Comparison of ENCODE assay signal across 11 cellular contexts in the genomic region with DNA sequence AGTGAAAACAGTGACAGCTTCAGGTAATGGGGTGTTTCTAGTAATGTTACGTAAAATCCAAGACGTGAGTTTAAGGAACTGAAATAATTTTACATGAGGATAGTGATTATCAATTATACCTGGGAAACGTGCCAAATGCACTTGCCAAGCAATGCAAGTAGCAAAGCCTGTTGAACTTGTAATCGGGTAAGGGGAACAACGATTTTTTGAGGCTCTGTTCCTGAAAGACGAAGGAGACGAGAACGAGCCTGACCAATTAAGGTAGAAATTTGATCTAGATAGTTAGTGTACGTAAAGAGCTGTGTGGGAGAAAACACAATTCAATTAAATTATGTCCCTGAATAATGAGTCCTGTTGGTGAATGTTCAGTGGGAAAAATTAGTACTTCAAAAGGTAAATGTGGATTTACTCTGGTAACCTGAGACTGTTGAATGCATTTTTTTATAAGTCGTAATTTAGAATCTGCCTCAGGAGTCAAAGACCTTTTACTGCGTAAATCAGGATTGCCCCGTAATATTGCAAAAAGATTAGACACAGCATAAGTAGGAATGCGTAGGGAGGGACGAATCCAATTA. TPM values are rescaled to one million over a fixed set of nuclear protein-coding genes. Genes with fewer than 3 reads are reported as not detected.
DNase-seq lines count a peak whose midpoint lies in the region; FAIRE-seq and TF ChIP-seq lines count a peak whose summit lies in the region.
"Had no signal": no experiment of that assay in that cellular context is flagged by ENCODE, and none has a peak within 500 bp of the region (broad histone marks: within the 10 kb centered on the region; RNA-seq: fewer than 3 reads in every experiment).

No MANE protein-coding gene starts in this region.

- H3K9me3 ChIP-seq in GM23248 (ENCODE audit: low read depth) = no peaks in the 10 kb centered on the region

- no peaks in the 10 kb centered on the region for H3K9me3 Mint-ChIP-seq in activated CD4-positive, alpha-beta T cell treated with anti-CD3 and anti-CD28 coated beads, Interleukin-2, amount 10 ng/mL, durations not matched to agents 24 days and 14 days

- H3K4me3 Mint-ChIP-seq in activated CD4-positive, alpha-beta T cell treated with anti-CD3 and anti-CD28 coated beads, Interleukin-2, amount 10 ng/mL, durations not matched to agents 24 days and 14 days = peak overlapping the region; percentile 67

- H3K4me1 Mint-ChIP-seq in activated CD4-positive, alpha-beta T cell treated with anti-CD3 and anti-CD28 coated beads, Interleukin-2, amount 10 ng/mL, durations not matched to agents 24 days and 14 days = peaks cover 28% of the 10 kb centered on the region

- H3K9me2 ChIP-seq in GM23248 (ENCODE audit: insufficient read depth) = no peaks in the 10 kb centered on the region

- H3K79me2 ChIP-seq in GM23248 (ENCODE audit: insufficient read depth) = peaks cover 6% of the 10 kb centered on the region

- FAIRE-seq in bronchial epithelial cell (lab: Jason Lieb, UNC) = no peak
- FAIRE-seq: G401.6 had no signal

- peaks cover 37% of the 10 kb centered on the region for H3K36me3 Mint-ChIP-seq in activated CD4-positive, alpha-beta T cell treated with anti-CD3 and anti-CD28 coated beads, Interleukin-2, amount 10 ng/mL, durations not matched to agents 24 days and 14 days (ENCODE audit: low read depth)

- H3K27ac ChIP-seq in skin epidermis = peak overlapping the region in 14 of 21 experiments; percentile 11 to 76 (median 59)
- no peak overlapping the region for H3K27ac ChIP-seq in GM23248
- H3K27ac ChIP-seq: HL-60 had no signal

- no peaks in the 10 kb centered on the region for H4K20me1 ChIP-seq in GM23248 (ENCODE audit: insufficient read depth)

- H3K36me3 ChIP-seq in bronchial epithelial cell (ENCODE audit: control insufficient read depth, insufficient read depth, low read length) (no peaks in the 10 kb centered on the region), GM23248 (ENCODE audit: low read depth) (peaks cover 3% of the 10 kb centered on the region; the same call in 1 of the 2 replicates)

- no peaks in the 10 kb centered on the region for H3K27me3 Mint-ChIP-seq in activated CD4-positive, alpha-beta T cell treated with anti-CD3 and anti-CD28 coated beads, Interleukin-2, amount 10 ng/mL, durations not matched to agents 24 days and 14 days

- no peaks in the 10 kb centered on the region for H3K27me3 ChIP-seq in bronchial epithelial cell (ENCODE audit: control insufficient read depth, insufficient read depth, low read length)
- no peaks in the 10 kb centered on the region for H3K27me3 ChIP-seq in GM23248 (replicated peaks; ENCODE audit: insufficient read depth)

- H3K4me2 ChIP-seq in GM23248 (ENCODE audit: unreplicated experiment) = no peak overlapping the region

- peaks cover 19% of the 10 kb centered on the region for H3F3A ChIP-seq in GM23248 (ENCODE audit: insufficient read depth)

- WGBS in GM23248 (ENCODE audit: low coverage in 1 of 2, low lambda C conversion rate in 2 of 2, missing lambda C conversion rate in 2 of 2), 2 experiments = 77 to 79% methylated on average over 14 of the region's 14 CpGs

- H3K9ac ChIP-seq in GM23248 = no peak overlapping the region

- DNase-seq in activated CD4-positive, alpha-beta T cell treated with anti-CD3 and anti-CD28 coated beads, Interleukin-2, amount 10 ng/mL, durations not matched to agents 24 days and 14 days = no peak
- no peak for DNase-seq in activated CD4-positive, alpha-beta T cell treated with anti-CD3 and anti-CD28 coated beads, Interleukin-2, amount 50 U/mL, for 1 hour
- DNase-seq in NCI-H2227 (lab: John Stamatoyannopoulos, UW; ENCODE audit: unreplicated experiment) (peak; percentile 64), bronchial epithelial cell (ENCODE audit: low read depth) (peak; percentile 59), EL (no peak), GM23248 (no peak), G401 (ENCODE audit: low spot score) (no peak)

- no peak overlapping the region for H2AFZ ChIP-seq in GM23248

- H3K4me3 ChIP-seq in bronchial epithelial cell (ENCODE audit: low read depth, low read length) (no peak overlapping the region), skin epidermis (no peak overlapping the region), GM23248 (no peak overlapping the region)

- H3K4me1 ChIP-seq in GM23248 (ENCODE audit: insufficient read depth) = peaks cover 10% of the 10 kb centered on the region; the same call in 1 of the 2 replicates

- in situ Hi-C loops in GM23248 (cut with MboI) = no loop called here
- in situ Hi-C loops in G401 (cut with HindIII; ENCODE audit: low sequenced_read_pairs) = no loop called here

- intact Hi-C loops in activated CD4-positive, alpha-beta T cell treated with anti-CD3 and anti-CD28 coated beads, Interleukin-2, amount 10 ng/mL, durations not matched to agents 24 days and 14 days (cut with micrococcal nuclease) = no loop called here

- TF ChIP-seq CTCF in bronchial epithelial cell (IDR thresholded peaks at IDR 0.05; ENCODE audit: insufficient read depth, low read length, severe bottlenecking) = no peak

- peak overlapping the region; percentile 96 for H3K27ac Mint-ChIP-seq in activated CD4-positive, alpha-beta T cell treated with anti-CD3 and anti-CD28 coated beads, Interleukin-2, amount 10 ng/mL, durations not matched to agents 24 days and 14 days

RNA-seq across cellular contexts. Expression of a gene that starts 17.7 kb away (rescaled TPM):
- total RNA-seq in activated CD4-positive, alpha-beta T cell treated with anti-CD3 and anti-CD28 coated beads, Interleukin-2, amount 10 ng/mL, durations not matched to agents 24 days and 14 days = 54.4 and 57.0 TPM in 2 replicates
- total RNA-seq in bronchial epithelial cell = 28.4 and 46.1 TPM in 2 replicates
- total RNA-seq in GM23248 (2014; rRNA removed; shearing (Covaris generic)) = 28.1 and 38.3 TPM in 2 replicates
- polyA plus RNA-seq in GM23248 (2016; fragmentation: Nextera tagmentation; extraction: Ambion mirVana) = 33.2 and 33.6 TPM in 2 replicates
- 88.2 and 89.7 TPM in 2 replicates for total RNA-seq in G401 (2014; rRNA removed; shearing (Covaris generic))

RNA-seq across cellular contexts. Expression of a gene that starts 55.4 kb away (rescaled TPM):
- total RNA-seq in activated CD4-positive, alpha-beta T cell treated with anti-CD3 and anti-CD28 coated beads, Interleukin-2, amount 10 ng/mL, durations not matched to agents 24 days and 14 days = 1.8 and 2.0 TPM in 2 replicates
- 1.3 and 4.5 TPM in 2 replicates for total RNA-seq in bronchial epithelial cell
- 0.76 TPM in 1 of 2 replicates, not detected in the other for total RNA-seq in GM23248 (2014; rRNA removed; shearing (Covaris generic))
- polyA plus RNA-seq in GM23248 (2016; fragmentation: Nextera tagmentation; extraction: Ambion mirVana) = 0.68 and 0.80 TPM in 2 replicates
- 1.2 and 1.4 TPM in 2 replicates for total RNA-seq in G401 (2014; rRNA removed; shearing (Covaris generic))
- total RNA-seq: skeletal muscle tissue had no signal

Comparison
In these comparisons a context has a peak if more than half of its experiments do, and no peak if none do; other contexts are left out.
1. DNase-seq: peak in NCI-H2227 (single experiment) and bronchial epithelial cell (single experiment); none in activated CD4-positive, alpha-beta T cell treated with anti-CD3 and anti-CD28 coated beads, Interleukin-2, amount 10 ng/mL, durations not matched to agents 24 days and 14 days (single experiment), activated CD4-positive, alpha-beta T cell treated with anti-CD3 and anti-CD28 coated beads, Interleukin-2, amount 50 U/mL, for 1 hour (single experiment), EL (single experiment), GM23248 (single experiment) and G401 (single experiment).